ENCODE assay signal across 8 cellular contexts in the genomic region with DNA sequence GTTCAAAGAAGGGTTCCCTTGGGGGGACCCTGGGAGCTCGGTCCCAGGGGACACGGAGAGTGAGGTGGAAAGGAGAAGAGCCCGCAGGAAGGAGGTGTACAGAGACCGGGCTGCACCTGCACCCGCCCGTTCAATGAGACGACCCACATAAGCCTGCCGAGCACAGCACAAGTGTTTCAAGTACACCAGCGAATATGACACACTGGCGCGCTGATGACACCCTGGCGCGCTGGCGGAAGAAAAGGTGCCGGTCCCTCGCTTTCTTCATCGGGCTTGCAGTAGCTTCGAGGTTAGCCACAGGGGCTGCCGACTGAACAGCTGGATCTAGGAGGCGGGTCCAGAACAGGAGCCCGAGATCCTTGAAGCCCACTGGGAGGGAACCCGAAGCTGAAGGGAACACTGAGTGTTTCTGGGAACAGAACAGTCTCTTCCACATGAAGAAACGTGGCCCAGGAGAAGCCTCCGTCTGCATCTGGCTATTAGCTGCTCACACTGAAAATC. TPM values are rescaled to one million over a fixed set of nuclear protein-coding genes. Genes with fewer than 3 reads are reported as not detected.
DNase-seq lines count a peak whose midpoint lies in the region; ATAC-seq and TF ChIP-seq lines count a peak whose summit lies in the region.

No MANE protein-coding gene starts in this region.

- TF ChIP-seq CTCF in VCaP (conservative IDR thresholded peaks at IDR 0.05) (no peak), fibroblast of the aortic adventitia (IDR thresholded peaks at IDR 0.05; ENCODE audit: insufficient read depth, low read length) (no peak)

- peak overlapping the region; percentile 85 for H3K4me3 ChIP-seq in fibroblast of the aortic adventitia (ENCODE audit: low read depth, low read length)

- peak overlapping the region; percentile 95 for H3K27ac ChIP-seq in VCaP

- peak; percentile 36 for DNase-seq in DMS 273 (lab: John Stamatoyannopoulos, UW; ENCODE audit: unreplicated experiment)
- DNase-seq in DMS 273 treated with DMSO at 0.1 percent for 48 hours (lab: John Stamatoyannopoulos, UW) = no peak
- DNase-seq in fibroblast of the aortic adventitia (ENCODE audit: low read depth) = peak; percentile 13
- DNase-seq in stimulated activated CD8-positive, alpha-beta memory T cell treated with anti-CD3 and anti-CD28 coated beads, Interleukin-4, amount 100 ng/mL, for 48 hours = peak; percentile 31
- DNase-seq in NCI-H2029 (lab: John Stamatoyannopoulos, UW) = no peak

- ATAC-seq in HG03521 (IDR thresholded peaks at IDR 0.05; ENCODE audit: unreplicated experiment) (no peak), GM19397 (IDR thresholded peaks at IDR 0.05; ENCODE audit: unreplicated experiment) (no peak)

RNA-seq across cellular contexts. Expression of a gene that starts 1.4 kb away (rescaled TPM):
- 63.7 and 70.9 TPM in 2 replicates for total RNA-seq in fibroblast of the aortic adventitia (ENCODE audit: low replicate concordance)

RNA-seq across cellular contexts. Expression of a gene that starts 47.7 kb away (rescaled TPM):
- 3.5 and 11.0 TPM in 2 replicates for total RNA-seq in fibroblast of the aortic adventitia (ENCODE audit: low replicate concordance)

Comparison
In these comparisons a context has a peak if more than half of its experiments do, and no peak if none do; other contexts are left out.
1. DNase-seq: peak in DMS 273 (single experiment), fibroblast of the aortic adventitia (single experiment) and stimulated activated CD8-positive, alpha-beta memory T cell treated with anti-CD3 and anti-CD28 coated beads, Interleukin-4, amount 100 ng/mL, for 48 hours (single experiment); none in DMS 273 treated with DMSO at 0.1 percent for 48 hours (single experiment) and NCI-H2029 (single experiment).